In the genomic region with DNA sequence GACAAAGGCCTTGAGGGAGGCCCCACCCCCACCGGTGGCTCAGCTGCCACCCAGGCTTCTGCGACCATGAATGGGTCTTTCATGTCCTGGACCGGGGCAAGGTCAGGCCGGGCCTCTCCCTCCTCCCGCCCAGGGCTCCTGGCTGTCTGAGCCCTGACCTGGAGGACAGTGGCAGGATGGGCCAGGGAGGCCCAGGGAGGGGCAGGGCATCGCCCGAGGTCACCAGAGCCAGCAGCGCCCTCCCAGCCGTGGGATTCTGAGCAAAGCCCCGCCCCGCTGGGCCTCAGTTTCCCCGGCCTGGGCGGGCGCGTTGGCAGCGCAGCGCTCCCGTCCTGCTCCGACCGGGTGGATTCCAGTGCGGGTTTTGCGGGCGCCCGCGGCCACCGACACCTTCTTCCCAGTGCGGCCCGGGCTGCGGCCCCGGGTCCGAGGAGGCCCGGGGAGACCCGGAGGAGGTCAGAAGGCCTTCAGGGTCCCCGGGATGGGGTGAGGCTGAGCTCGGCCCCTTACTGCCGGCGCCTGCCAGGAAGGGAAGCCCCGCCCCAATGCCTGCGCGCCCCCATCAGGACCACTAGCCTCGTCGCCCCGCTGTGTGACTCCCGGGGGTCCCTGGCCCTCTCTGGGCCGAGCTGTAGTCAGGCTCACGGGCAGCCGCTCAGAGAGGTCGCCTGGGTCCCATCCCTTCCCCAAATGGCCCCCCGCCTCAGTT, we compare ENCODE assay signal across 1 cellular context.
TF ChIP-seq lines count a peak whose summit lies in the region.

No MANE protein-coding gene starts in this region.

TF ChIP-seq in HepG2, 621 proteins besides CTCF, POLR2A, EP300 and RAD21 (continued from another document):
- TF ChIP-seq NCOR1 (IDR thresholded peaks at IDR 0.05; ENCODE audit: borderline replicate concordance, low read length) = peak; percentile 63; the same call in 1 of the 2 replicates
- TF ChIP-seq KDM2A (CRISPR knock-in tag; IDR thresholded peaks at IDR 0.05; ENCODE audit: borderline replicate concordance, low read depth) = peak; percentile 54; the same call in 1 of the 2 replicates
- TF ChIP-seq ETV5 (CRISPR knock-in tag; IDR thresholded peaks at IDR 0.05; ENCODE audit: borderline replicate concordance) = peak; percentile 87
- TF ChIP-seq ZSCAN20 (CRISPR knock-in tag; IDR thresholded peaks at IDR 0.05; ENCODE audit: borderline replicate concordance) = peak; percentile 93; the same call in 1 of the 2 replicates
- TF ChIP-seq SMAD9 (CRISPR knock-in tag; IDR thresholded peaks at IDR 0.05) = no peak
- peak; percentile 80 for TF ChIP-seq TBX2 (CRISPR knock-in tag; IDR thresholded peaks at IDR 0.05; ENCODE audit: borderline replicate concordance)
